Comparison of ENCODE assay signal across 21 cellular contexts in the genomic region with DNA sequence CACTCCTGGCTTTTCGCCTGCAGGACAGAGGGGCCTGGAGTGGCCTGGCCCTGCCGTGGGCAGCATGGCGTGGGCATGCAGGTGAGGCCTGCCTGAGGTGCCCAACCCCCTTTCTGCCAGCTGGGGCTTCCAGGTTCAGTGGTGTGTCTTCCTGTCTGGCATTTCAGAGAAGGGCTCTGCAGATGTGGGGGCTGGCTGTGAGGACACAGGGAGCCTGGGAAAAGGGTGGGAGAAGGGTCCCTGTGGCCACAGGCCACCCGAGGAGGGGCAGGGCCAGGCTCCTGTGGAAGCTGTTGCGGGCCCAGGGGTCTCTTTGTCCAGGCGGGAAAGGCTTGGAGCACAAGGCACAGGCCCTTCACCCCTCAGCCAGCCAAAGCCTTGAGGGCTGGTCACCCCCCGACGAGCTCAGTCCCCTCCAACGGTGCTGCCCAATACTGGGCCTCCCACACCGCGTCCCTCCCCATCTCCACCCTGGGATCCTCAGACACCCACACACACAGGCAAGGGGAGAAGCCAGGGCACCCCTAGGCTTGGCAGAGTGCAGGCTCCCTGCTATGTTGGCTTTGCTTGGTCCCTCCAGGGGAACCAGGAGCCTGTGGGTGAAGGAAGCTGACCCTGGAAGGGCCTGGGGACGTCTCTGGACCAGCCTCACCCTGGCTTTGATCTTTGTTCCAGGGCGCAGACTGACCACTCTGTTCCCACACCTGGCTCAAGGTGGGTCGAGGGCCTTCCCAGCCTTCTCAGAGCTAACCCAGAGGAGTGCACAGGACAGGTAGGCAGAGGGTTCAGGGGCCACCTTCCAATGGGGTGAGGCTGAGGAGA. TPM values are rescaled to one million over a fixed set of nuclear protein-coding genes. Genes with fewer than 3 reads are reported as not detected.
DNase-seq lines count a peak whose midpoint lies in the region; FAIRE-seq and TF ChIP-seq lines count a peak whose summit lies in the region.
"Had no signal": no experiment of that assay in that cellular context is flagged by ENCODE, and none has a peak within 500 bp of the region (broad histone marks: within the 10 kb centered on the region; RNA-seq: fewer than 3 reads in every experiment).

No MANE protein-coding gene starts in this region.

- no peaks in the 10 kb centered on the region for H3K27me3 Mint-ChIP-seq in endodermal cell (ENCODE audit: insufficient read depth)
- no peaks in the 10 kb centered on the region for H3K27me3 Mint-ChIP-seq in activated naive CD8-positive, alpha-beta T cell treated with anti-CD3 and anti-CD28 coated beads for 36 hours
- H3K27me3 Mint-ChIP-seq: CD8-positive, alpha-beta memory T cell had no signal

- TF ChIP-seq POLR2A in erythroblast (IDR thresholded peaks at IDR 0.05; ENCODE audit: low read length): no peak

- no peaks in the 10 kb centered on the region for H3K27me3 ChIP-seq in endodermal cell (ENCODE audit: control insufficient read depth, insufficient read depth, low read length, poor library complexity, severe bottlenecking)

- TF ChIP-seq CTCF in D721Med (IDR thresholded peaks at IDR 0.05; ENCODE audit: insufficient read depth, missing control alignments) (no peak), GM13976 (IDR thresholded peaks at IDR 0.05; ENCODE audit: borderline replicate concordance, control extremely low read depth, extremely low read depth, insufficient read depth, missing control alignments) (no peak), endodermal cell (conservative IDR thresholded peaks at IDR 0.05) (no peak)

- no peaks in the 10 kb centered on the region for H3K9me3 ChIP-seq in endodermal cell (ENCODE audit: control insufficient read depth, low read length)
- H3K9me3 ChIP-seq: SJSA1 had no signal

- H3K36me3 ChIP-seq in endodermal cell (ENCODE audit: control insufficient read depth, insufficient read depth, low read length): no peaks in the 10 kb centered on the region
- H3K36me3 ChIP-seq: SJSA1 had no signal

- no peak overlapping the region for H3K9ac ChIP-seq in endodermal cell (ENCODE audit: extremely low read depth, low read length, poor library complexity, severe bottlenecking)

- H3K9me3 Mint-ChIP-seq in endodermal cell: no peaks in the 10 kb centered on the region
- H3K9me3 Mint-ChIP-seq in activated naive CD8-positive, alpha-beta T cell treated with anti-CD3 and anti-CD28 coated beads for 36 hours: no peaks in the 10 kb centered on the region
- H3K9me3 Mint-ChIP-seq: CD8-positive, alpha-beta memory T cell had no signal

- no peaks in the 10 kb centered on the region for H3K4me1 ChIP-seq in endodermal cell (ENCODE audit: control insufficient read depth, insufficient read depth, low read length)
- H3K4me1 ChIP-seq: SJSA1 had no signal

- FAIRE-seq in D721Med (lab: Jason Lieb, UNC): no peak

- H3K4me3 Mint-ChIP-seq in endodermal cell: no peak overlapping the region
- H3K4me3 Mint-ChIP-seq in activated naive CD8-positive, alpha-beta T cell treated with anti-CD3 and anti-CD28 coated beads for 36 hours: no peak overlapping the region

- intact Hi-C loops in posterior vena cava (cut with DNase I): no loop called here

- no peak overlapping the region for H3K4me3 ChIP-seq in endodermal cell (ENCODE audit: low read length)
- H3K4me3 ChIP-seq: SJSA1 had no signal

- H3K4me1 Mint-ChIP-seq in endodermal cell: peaks cover 6% of the 10 kb centered on the region
- H3K4me1 Mint-ChIP-seq in activated naive CD8-positive, alpha-beta T cell treated with anti-CD3 and anti-CD28 coated beads for 36 hours: peaks cover 3% of the 10 kb centered on the region

- peak; percentile 8 for DNase-seq in D721Med (ENCODE audit: insufficient read length, low spot score)
- DNase-seq in GM13976 (ENCODE audit: low spot score): peak; percentile 41
- peak; percentile 41 for DNase-seq in endodermal cell
- DNase-seq in posterior vena cava (ENCODE audit: low spot score): peak; percentile 49
- no peak for DNase-seq in dedifferentiated amniotic fluid mesenchymal stem cell (ENCODE audit: extremely low spot score)
- no peak for DNase-seq in erythroblast (lab: John Stamatoyannopoulos, UW)
- no peak for DNase-seq in activated naive CD8-positive, alpha-beta T cell treated with anti-CD3 and anti-CD28 coated beads for 36 hours
- DNase-seq: CD8-positive, alpha-beta memory T cell; KG1; NCI-H1048; NCI-H146; NCI-H2107; NCI-H345; NCI-H69; NK-92 treated with Interleukin-12 subunit alpha and Interleukin-12 subunit beta, amount 100 ng/mL, for 24 hours; OCI-M1 had no signal

- 89 to 92% methylated on average over 5 to 14 of the region's 14 CpGs for WGBS in endodermal cell (ENCODE audit: insufficient coverage in 1 of 2, insufficient read length in 1 of 2), 2 experiments

- no peaks in the 10 kb centered on the region for H3K36me3 Mint-ChIP-seq in endodermal cell (ENCODE audit: low read depth)
- H3K36me3 Mint-ChIP-seq in activated naive CD8-positive, alpha-beta T cell treated with anti-CD3 and anti-CD28 coated beads for 36 hours: no peaks in the 10 kb centered on the region
- H3K36me3 Mint-ChIP-seq: CD8-positive, alpha-beta memory T cell had no signal

- in situ Hi-C loops in GM13976 (cut with MboI; ENCODE audit: low sequenced_read_pairs, unreplicated experiment): no loop called here

- no peak overlapping the region for H3K27ac Mint-ChIP-seq in endodermal cell
- H3K27ac Mint-ChIP-seq in activated naive CD8-positive, alpha-beta T cell treated with anti-CD3 and anti-CD28 coated beads for 36 hours: no peak overlapping the region

- no peak overlapping the region for H3K27ac ChIP-seq in endodermal cell (ENCODE audit: low read depth, low read length)
- H3K27ac ChIP-seq: RWPE1, SJSA1 had no signal

RNA-seq across cellular contexts. Expression of gene AQP12A, which starts 3.7 kb away (rescaled TPM):
- total RNA-seq in endodermal cell (not detected), posterior vena cava (not detected)
- not detected for polyA plus RNA-seq in endodermal cell (2013, experiment 1 of 2)
- not detected for polyA plus RNA-seq in endodermal cell (2013, experiment 2 of 2)
- not detected for total RNA-seq in activated naive CD8-positive, alpha-beta T cell treated with anti-CD3 and anti-CD28 coated beads for 36 hours
- total RNA-seq: CD8-positive, alpha-beta memory T cell; M059J; SJSA1 had no signal
- polyA plus RNA-seq: AG04450; BJ; CD8-positive, alpha-beta memory T cell had no signal

RNA-seq across cellular contexts. Expression of gene AQP12B, which starts 5.3 kb away (rescaled TPM):
- total RNA-seq in endodermal cell (not detected), posterior vena cava (under 1 TPM in 1 of 2 donors, not detected in 1; 0.19 TPM)
- polyA plus RNA-seq in endodermal cell (2013, experiment 1 of 2): not detected
- polyA plus RNA-seq in endodermal cell (2013, experiment 2 of 2): not detected
- not detected for total RNA-seq in activated naive CD8-positive, alpha-beta T cell treated with anti-CD3 and anti-CD28 coated beads for 36 hours
- total RNA-seq: CD8-positive, alpha-beta memory T cell; M059J; SJSA1 had no signal
- polyA plus RNA-seq: AG04450; BJ; CD8-positive, alpha-beta memory T cell had no signal

Comparison
In these comparisons a context has a peak if more than half of its experiments do, and no peak if none do; other contexts are left out.
1. DNase-seq: peak in D721Med (single experiment), GM13976 (single experiment), endodermal cell (single experiment) and posterior vena cava (single experiment); none in dedifferentiated amniotic fluid mesenchymal stem cell (single experiment), erythroblast (0 of 2) and activated naive CD8-positive, alpha-beta T cell treated with anti-CD3 and anti-CD28 coated beads for 36 hours (single experiment).